ENCODE assay signal across 8 cellular contexts in the genomic region with DNA sequence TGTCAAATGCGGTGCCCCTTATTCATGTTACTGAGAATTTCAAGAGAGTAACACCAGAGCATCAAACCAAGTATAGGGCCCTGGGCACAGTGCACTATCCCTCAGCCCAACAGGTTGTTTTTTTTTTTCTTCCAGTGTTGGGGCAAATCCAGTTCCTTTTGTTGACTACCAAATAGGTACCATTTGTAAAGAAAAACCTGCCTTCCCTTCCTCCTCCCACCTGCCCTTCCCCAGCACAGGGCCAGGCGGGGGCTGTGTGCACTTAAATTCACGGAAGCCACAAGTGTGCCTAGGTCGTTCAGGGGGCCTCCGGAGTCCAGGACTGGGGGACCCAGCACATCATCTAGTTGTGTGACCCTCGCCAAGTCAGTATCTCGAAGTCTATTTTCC. TPM values are rescaled to one million over a fixed set of nuclear protein-coding genes. Genes with fewer than 3 reads are reported as not detected.
A peak's percentile ranks its signal among the peaks of the same experiment; 100 is the strongest.
DNase-seq lines count a peak whose midpoint lies in the region; ATAC-seq and TF ChIP-seq lines count a peak whose summit lies in the region.

No MANE protein-coding gene starts in this region.

- no peaks in the 10 kb centered on the region for H3K27me3 ChIP-seq in BE2C
- no peaks in the 10 kb centered on the region for H3K27me3 ChIP-seq in adrenal gland

- H3K27ac ChIP-seq in adrenal gland (peak overlapping the region; percentile 60 to 92 (median 84)), urinary bladder (ENCODE audit: low read depth) (peak overlapping the region; percentile 92)

- no peak for TF ChIP-seq CTCF in BE2C (IDR thresholded peaks at IDR 0.05; ENCODE audit: low read depth, low read length)
- TF ChIP-seq CTCF in adrenal gland (IDR thresholded peaks at IDR 0.05) = no peak
- no peak for TF ChIP-seq CTCF in lower leg skin (IDR thresholded peaks at IDR 0.05)
- TF ChIP-seq CTCF in GM13977 (IDR thresholded peaks at IDR 0.05; ENCODE audit: extremely low read depth, insufficient read depth, missing control alignments) = no peak

- 65 to 71% (median 68%) methylated on average over 7 of the region's 7 CpGs for WGBS in adrenal gland, 4 donors
- WGBS in lower leg skin, 2 donors = 66 to 74% methylated on average over 7 of the region's 7 CpGs
- WGBS in urinary bladder = 66% methylated on average over 7 of the region's 7 CpGs

- intact Hi-C loops in adrenal gland (cut with DNase I) = no loop called here
- intact Hi-C loops in lower leg skin (cut with DNase I; ENCODE audit: low total_unique reads) = no loop called here

- DNase-seq in BE2C (no peak), adrenal gland (no peak), lower leg skin (ENCODE audit: low spot score in 2 of 2) (no peak), GM13977 (ENCODE audit: low spot score) (no peak), RPMI8226 (no peak)

- H3K4me1 ChIP-seq in BE2C = peaks cover 5% of the 10 kb centered on the region; the same call in 1 of the 2 replicates
- peaks cover 17 to 25% of the 10 kb centered on the region in 2 donors for H3K4me1 ChIP-seq in adrenal gland (replicated peaks in 1 of 2)
- H3K4me1 ChIP-seq in urinary bladder (ENCODE audit: insufficient read depth) = no peaks in the 10 kb centered on the region

- in situ Hi-C loops in GM13977 (cut with MboI; ENCODE audit: low pct_unique_long_range_greater_than_20kb, low sequenced_read_pairs, unreplicated experiment) = no loop called here

- peak overlapping the region; percentile 78 for H3K4me3 ChIP-seq in BE2C (ENCODE audit: low read depth, low read length)
- peak overlapping the region in 2 of 4 donors; percentile 87 to 91 for H3K4me3 ChIP-seq in adrenal gland
- peak overlapping the region; percentile 87 for H3K4me3 ChIP-seq in lower leg skin (ENCODE audit: low read depth, poor library complexity, severe bottlenecking)
- peak overlapping the region; percentile 55 for H3K4me3 ChIP-seq in urinary bladder (ENCODE audit: low read depth, low read length)

- no peak for TF ChIP-seq POLR2A in adrenal gland (IDR thresholded peaks at IDR 0.05)
- TF ChIP-seq POLR2A in lower leg skin (IDR thresholded peaks at IDR 0.05) = no peak

- H3K9me3 ChIP-seq in BE2C = no peaks in the 10 kb centered on the region
- no peaks in the 10 kb centered on the region for H3K9me3 ChIP-seq in adrenal gland (replicated peaks in 1 of 3)

- peak; percentile 2 for ATAC-seq in HG02759 (IDR thresholded peaks at IDR 0.05; ENCODE audit: unreplicated experiment)
- ATAC-seq in GM19397 (IDR thresholded peaks at IDR 0.05; ENCODE audit: unreplicated experiment) = no peak

- H3K36me3 ChIP-seq in BE2C (peaks cover 46% of the 10 kb centered on the region), adrenal gland (replicated peaks in 1 of 2) (peaks cover 0 to 33% of the 10 kb centered on the region in 2 donors), urinary bladder (ENCODE audit: insufficient read depth) (peaks cover 2% of the 10 kb centered on the region)

RNA-seq across cellular contexts. Expression of a gene that starts 0.6 kb away (rescaled TPM):
- polyA plus RNA-seq in BE2C (2012; ENCODE audit: insufficient read depth, insufficient read length, low read depth) = 43.2 TPM
- total RNA-seq in adrenal gland (10 to 100 TPM; 31.0 to 55.7 (median 45.8) TPM), lower leg skin (10 to 100 TPM in 3 of 4 donors, 1 to 10 TPM in 1; 9.1 to 22.7 (median 16.0) TPM), urinary bladder (16.1 TPM)
- polyA plus RNA-seq in adrenal gland (100 to 1,000 TPM in 2 of 3 donors, 10 to 100 TPM in 1; 53.6 to 135 (median 102) TPM), urinary bladder (23.6 TPM)

RNA-seq across cellular contexts. Expression of a gene that starts 12.5 kb away (rescaled TPM):
- 99.1 TPM for polyA plus RNA-seq in BE2C (2012; ENCODE audit: insufficient read depth, insufficient read length, low read depth)
- total RNA-seq in adrenal gland = 100 to 1,000 TPM; 306 to 628 (median 425) TPM
- polyA plus RNA-seq in adrenal gland = 100 to 1,000 TPM; 150 to 596 (median 200) TPM
- 10 to 100 TPM; 35.7 to 70.7 (median 57.3) TPM for total RNA-seq in lower leg skin
- total RNA-seq in urinary bladder = 162 TPM
- 219 TPM for polyA plus RNA-seq in urinary bladder

RNA-seq across cellular contexts. Expression of a gene that starts 41.3 kb away (rescaled TPM):
- 2.5 TPM for polyA plus RNA-seq in BE2C (2012; ENCODE audit: insufficient read depth, insufficient read length, low read depth)
- 10 to 100 TPM; 13.8 to 96.4 (median 21.5) TPM for total RNA-seq in adrenal gland
- 10 to 100 TPM in 1 of 3 donors, 1 to 10 TPM in 2; 9.3 to 68.4 (median 9.8) TPM for polyA plus RNA-seq in adrenal gland
- total RNA-seq in lower leg skin = 10 to 100 TPM in 2 of 4 donors, 1 to 10 TPM in 2; 5.4 to 13.0 (median 10.6) TPM
- 23.8 TPM for total RNA-seq in urinary bladder
- 27.0 TPM for polyA plus RNA-seq in urinary bladder
